Comparison of ENCODE assay signal across 8 cellular contexts in genomic region chr15:38072007-38072506, GRCh38.
DNase-seq lines count a peak whose midpoint lies in the region; ATAC-seq, FAIRE-seq and TF ChIP-seq lines count a peak whose summit lies in the region.

No MANE protein-coding gene starts in this region.

- DNase-seq in adrenal gland (peak in 4 of 7 donors; percentile 54 to 71 (median 63)), keratinocyte (ENCODE audit: low read depth, low spot score) (no peak), substantia nigra (lab: John Stamatoyannopoulos, UW) (peak in 4 of 49 donors; percentile 45 to 66 (median 52)), NCI-H1436 treated with DMSO at 0.1 percent for 48 hours (lab: John Stamatoyannopoulos, UW) (no peak), SKM-1 treated with dmso at 0.1 percent for 144 hours (lab: John Stamatoyannopoulos, UW; ENCODE audit: unreplicated experiment) (no peak), NCI-H526 treated with DMSO at 0.1 percent for 48 hours (lab: John Stamatoyannopoulos, UW) (no peak)

- H3K4me1 ChIP-seq in adrenal gland (replicated peaks in 1 of 2) (peaks cover 14 to 45% of the 10 kb centered on the region in 2 donors), keratinocyte (ENCODE audit: control insufficient read depth, extremely low read depth, insufficient read depth, low read length) (peaks cover 64% of the 10 kb centered on the region)

- FAIRE-seq in keratinocyte (lab: Jason Lieb, UNC), result no peak

- TF ChIP-seq POLR2A in adrenal gland (IDR thresholded peaks at IDR 0.05), result no peak

- no peaks in the 10 kb centered on the region for H3K36me3 ChIP-seq in adrenal gland (replicated peaks in 1 of 2)
- no peaks in the 10 kb centered on the region for H3K36me3 ChIP-seq in keratinocyte (ENCODE audit: control insufficient read depth in 2 of 2, extremely low read depth in 1 of 2, insufficient read depth in 2 of 2, low read length in 2 of 2)

- H3K27me3 ChIP-seq in adrenal gland (no peaks in the 10 kb centered on the region), keratinocyte (ENCODE audit: control insufficient read depth, extremely low read depth, insufficient read depth, low read length) (no peaks in the 10 kb centered on the region)

- peak overlapping the region; percentile 84 for H3K9ac ChIP-seq in keratinocyte (ENCODE audit: control insufficient read depth, extremely low read depth, insufficient read depth, low read length)

- no peaks in the 10 kb centered on the region for H3K9me1 ChIP-seq in keratinocyte (ENCODE audit: control insufficient read depth, extremely low read depth, insufficient read depth, low read length)

- WGBS in adrenal gland, 4 donors, result 26 to 33% (median 30%) methylated on average over 11 of the region's 11 CpGs

- H3K9me3 ChIP-seq in adrenal gland (replicated peaks in 1 of 3) (no peaks in the 10 kb centered on the region), keratinocyte (ENCODE audit: control insufficient read depth, low read depth, low read length) (no peaks in the 10 kb centered on the region)

- dilution Hi-C loops in keratinocyte (cut with MboI; ENCODE audit: extremely low pct_ligation_motif_present, low sequenced_read_pairs), result no loop called here

- peak overlapping the region; percentile 83 for H3K4me2 ChIP-seq in keratinocyte (ENCODE audit: control insufficient read depth, extremely low read depth, insufficient read depth, low read depth, low read length)

- H3K79me2 ChIP-seq in keratinocyte (ENCODE audit: control insufficient read depth, insufficient read depth, low read length), result no peaks in the 10 kb centered on the region

- peak overlapping the region in 2 of 4 donors; percentile 66 to 69 for H3K4me3 ChIP-seq in adrenal gland
- peak overlapping the region; percentile 32 to 68 (median 37) for H3K4me3 ChIP-seq in keratinocyte (ENCODE audit: control insufficient read depth in 2 of 3, extremely low read depth in 1 of 3, insufficient read depth in 2 of 3, low read depth in 1 of 3, low read length in 3 of 3)

- peak; percentile 4 for ATAC-seq in GM18508 (IDR thresholded peaks at IDR 0.05; ENCODE audit: insufficient read depth, unreplicated experiment)
- ATAC-seq in HG03175 (IDR thresholded peaks at IDR 0.05; ENCODE audit: unreplicated experiment), result peak; percentile 14

- H4K20me1 ChIP-seq in keratinocyte (ENCODE audit: control insufficient read depth, extremely low read depth, insufficient read depth, low read length), result no peaks in the 10 kb centered on the region

- H3K27ac ChIP-seq in adrenal gland, result peak overlapping the region; percentile 10 to 95 (median 92)
- H3K27ac ChIP-seq in keratinocyte (ENCODE audit: control insufficient read depth, insufficient read depth, low read length), result peak overlapping the region; percentile 85
- H3K27ac ChIP-seq in substantia nigra (ENCODE audit: low read depth, low read length, poor library complexity, severe bottlenecking), result peak overlapping the region; percentile 96

- intact Hi-C loops in adrenal gland (cut with DNase I), result loop anchor here in 1 of 2 donors (5.0 kb wide), 1 partner anchor 180 kb away; the partner anchor contains the start of gene SPRED1

- peak in 1 of 6 experiments; percentile 6 for TF ChIP-seq CTCF in adrenal gland (IDR thresholded peaks at IDR 0.05)
- no peak for TF ChIP-seq CTCF in keratinocyte (optimal IDR thresholded peaks at IDR 0.05 in 1 of 3, IDR thresholded peaks at IDR 0.05 in 1 of 3, conservative IDR thresholded peaks at IDR 0.05 in 1 of 3; ENCODE audit: extremely low read depth in 1 of 3, insufficient read depth in 2 of 3, low read length in 3 of 3)

- H2AFZ ChIP-seq in keratinocyte (ENCODE audit: control insufficient read depth, low read length), result peak overlapping the region; percentile 82

Comparison
In these comparisons a context has a peak if more than half of its experiments do, and no peak if none do; other contexts are left out.
1. DNase-seq: peak in adrenal gland (4 of 7); none in keratinocyte (single experiment), NCI-H1436 treated with DMSO at 0.1 percent for 48 hours (single experiment), SKM-1 treated with dmso at 0.1 percent for 144 hours (single experiment) and NCI-H526 treated with DMSO at 0.1 percent for 48 hours (single experiment).
2. Peak in every context shown above with its lines, with median percentiles within 50 percentile points of each other: H3K27ac ChIP-seq.